In the genomic region with DNA sequence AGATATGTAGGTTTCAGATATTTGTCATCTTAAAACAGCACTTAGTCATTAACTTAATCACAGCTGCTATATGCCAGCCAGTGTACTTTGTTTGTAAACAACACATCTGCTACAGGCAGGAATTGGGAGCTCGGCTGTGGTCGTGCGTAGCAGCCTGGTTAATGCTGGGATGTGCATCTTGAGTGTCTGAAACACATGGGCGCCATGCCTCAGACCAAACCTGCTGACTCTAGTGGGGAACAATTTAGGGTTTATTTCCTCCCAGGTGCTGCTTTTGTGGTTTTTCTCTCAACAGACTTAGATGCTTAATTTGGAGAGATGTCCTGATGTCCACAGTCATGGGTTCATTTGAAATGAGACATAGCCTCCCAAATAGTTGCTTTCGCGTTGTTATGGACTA, we compare ENCODE assay signal across 21 cellular contexts.
"Had no signal": no experiment of that assay in that cellular context is flagged by ENCODE, and none has a peak within 500 bp of the region (broad histone marks: within the 10 kb centered on the region; RNA-seq: fewer than 3 reads in every experiment).

No MANE protein-coding gene starts in this region.

- H3K4me3 Mint-ChIP-seq: naive thymus-derived CD8-positive, alpha-beta T cell; nephron; neural crest cell; stimulated activated naive B cell treated with anti-CD40 and anti-IgM and Interleukin-4, amounts not matched to agents 10 μg/mL and 1 μg/mL and 100 μg/mL, for 72 hours had no signal

- H3K27ac Mint-ChIP-seq: naive thymus-derived CD8-positive, alpha-beta T cell; nephron; stimulated activated naive B cell treated with anti-CD40 and anti-IgM and Interleukin-4, amounts not matched to agents 10 μg/mL and 1 μg/mL and 100 μg/mL, for 72 hours had no signal

- ATAC-seq: mucosa of descending colon; naive thymus-derived CD8-positive, alpha-beta T cell; psoas muscle; right lobe of liver; stimulated activated naive B cell treated with anti-CD40 and anti-IgM and Interleukin-4, amounts not matched to agents 10 μg/mL and 1 μg/mL and 100 μg/mL, for 72 hours; stimulated activated naive CD8-positive, alpha-beta T cell treated with anti-CD3 and anti-CD28 coated beads, Interleukin-15, Interleukin-2, amounts not matched to agents 100 U/mL and 50 U/mL, for 24 hours had no signal

- H3K4me1 Mint-ChIP-seq: naive thymus-derived CD8-positive, alpha-beta T cell; nephron; neural crest cell; stimulated activated naive B cell treated with anti-CD40 and anti-IgM and Interleukin-4, amounts not matched to agents 10 μg/mL and 1 μg/mL and 100 μg/mL, for 72 hours had no signal

- H3K36me3 Mint-ChIP-seq: naive thymus-derived CD8-positive, alpha-beta T cell; stimulated activated naive B cell treated with anti-CD40 and anti-IgM and Interleukin-4, amounts not matched to agents 10 μg/mL and 1 μg/mL and 100 μg/mL, for 72 hours had no signal

- DNase-seq: islet precursor cell; left ventricle myocardium inferior; midbrain; mucosa of descending colon; naive thymus-derived CD8-positive, alpha-beta T cell; nucleus accumbens; psoas muscle; right lobe of liver; stimulated activated CD4-positive, alpha-beta T cell treated with anti-CD3 and anti-CD28 coated beads, Interleukin-12 subunit alpha, Interleukin-12 subunit beta, amount 100 ng/mL, for 4 hours; stimulated activated CD4-positive, alpha-beta T cell treated with anti-CD3 and anti-CD28 coated beads, Interleukin-15, amount 100 ng/mL, for 24 hours; stimulated activated CD4-positive, alpha-beta T cell treated with anti-CD3 and anti-CD28 coated beads, Interleukin-2, amount 100 ng/mL, for 24 hours; stimulated activated CD4-positive, alpha-beta T cell treated with anti-CD3 and anti-CD28 coated beads, Interleukin-4, amount 100 ng/mL, for 1 hour; stimulated activated naive B cell treated with anti-CD40 and anti-IgM and Interleukin-4, amounts not matched to agents 10 μg/mL and 1 μg/mL and 100 μg/mL, for 72 hours; stimulated activated naive CD8-positive, alpha-beta T cell treated with anti-CD3 and anti-CD28 coated beads, Interleukin-15, Interleukin-2, amounts not matched to agents 100 U/mL and 50 U/mL, for 24 hours; stomach; testis; thyroid gland; transverse colon; upper lobe of left lung had no signal
